In genomic region chr6:52331793-52332457, GRCh38 we compare ENCODE assay signal across 18 cellular contexts. TPM values are rescaled to one million over a fixed set of nuclear protein-coding genes. Genes with fewer than 3 reads are reported as not detected.
DNase-seq lines count a peak whose midpoint lies in the region; ATAC-seq, FAIRE-seq and TF ChIP-seq lines count a peak whose summit lies in the region.
"Had no signal": no experiment of that assay in that cellular context is flagged by ENCODE, and none has a peak within 500 bp of the region (broad histone marks: within the 10 kb centered on the region; RNA-seq: fewer than 3 reads in every experiment).

No MANE protein-coding gene starts in this region.

- no peak overlapping the region for H3K4me3 ChIP-seq in CD4-positive, alpha-beta memory T cell (ENCODE audit: low read length in 2 of 2)
- no peak overlapping the region for H3K4me3 ChIP-seq in GM12878
- H3K4me3 ChIP-seq: psoas muscle, spleen had no signal

- no peaks in the 10 kb centered on the region for H3K9me3 ChIP-seq in CD4-positive, alpha-beta memory T cell (ENCODE audit: control insufficient read depth in 1 of 2, low read length in 2 of 2)
- no peaks in the 10 kb centered on the region for H3K9me3 ChIP-seq in GM12878 (replicated peaks; ENCODE audit: control insufficient read depth, insufficient read depth, low read length)
- H3K9me3 ChIP-seq: psoas muscle, spleen had no signal

- peaks cover 0 to 2% (median 0%) of the 10 kb centered on the region in 8 donors for H3K9me3 Mint-ChIP-seq in CD4-positive, alpha-beta memory T cell
- no peaks in the 10 kb centered on the region for H3K9me3 Mint-ChIP-seq in nephron
- H3K9me3 Mint-ChIP-seq: activated B cell treated with CpG ODN at 0.5 μM for 24 hours had no signal

- intact Hi-C loops in CD4-positive, alpha-beta memory T cell (cut with micrococcal nuclease): no loop called here
- intact Hi-C loops in GM12878 (cut with micrococcal nuclease; ENCODE audit: unreplicated experiment): no loop called here

- no TSS peak for BruUV-seq in GM12878 (replicated peaks; lab: Mats Ljungman, UMichigan)

- H3K4me1 Mint-ChIP-seq in CD4-positive, alpha-beta memory T cell: peaks cover 36 to 55% (median 47%) of the 10 kb centered on the region in 4 donors
- H3K4me1 Mint-ChIP-seq in nephron: peaks cover 25% of the 10 kb centered on the region

- H4K20me1 ChIP-seq in GM12878 (ENCODE audit: control insufficient read depth, insufficient read depth): no peaks in the 10 kb centered on the region

- peaks cover 56% of the 10 kb centered on the region for H3K4me1 ChIP-seq in CD4-positive, alpha-beta memory T cell (ENCODE audit: insufficient read depth, low read length)
- H3K4me1 ChIP-seq in GM12878 (ENCODE audit: control insufficient read depth, insufficient read depth, low read length): peaks cover 3% of the 10 kb centered on the region
- H3K4me1 ChIP-seq: psoas muscle had no signal

- RAD21 ChIA-PET in GM12878 (lab: Charles Lee; ENCODE audit: unreplicated experiment): no interaction called here

- SMC1A ChIA-PET in GM12878 (lab: Charles Lee; ENCODE audit: uncharacterized antibody, unreplicated experiment): interaction anchor here (1.2 to 3.2 kb wide), 3 partner anchors 9 to 46 kb away, joined by 4 to 16 read pairs (median 7); no protein-coding TSS in a partner anchor

- peak overlapping the region in 6 of 8 donors; percentile 12 to 68 (median 62) for H3K4me3 Mint-ChIP-seq in CD4-positive, alpha-beta memory T cell
- H3K4me3 Mint-ChIP-seq in nephron: no peak overlapping the region
- H3K4me3 Mint-ChIP-seq: activated B cell treated with CpG ODN at 0.5 μM for 24 hours; activated CD8-positive, alpha-beta memory T cell treated with anti-CD3 and anti-CD28 coated beads, Interleukin-2, amount 10 ng/mL, durations not matched to agents 7 days and 5 days; B cell had no signal

- H3K27ac Mint-ChIP-seq in CD4-positive, alpha-beta memory T cell: peak overlapping the region; percentile 12 to 90 (median 76)
- peak overlapping the region; percentile 53 to 84 (median 76) for H3K27ac Mint-ChIP-seq in nephron
- H3K27ac Mint-ChIP-seq: activated B cell treated with CpG ODN at 0.5 μM for 24 hours; activated CD8-positive, alpha-beta memory T cell treated with anti-CD3 and anti-CD28 coated beads, Interleukin-2, amount 10 ng/mL, durations not matched to agents 7 days and 5 days; B cell had no signal

- no peaks in the 10 kb centered on the region for H3K27me3 ChIP-seq in CD4-positive, alpha-beta memory T cell (ENCODE audit: insufficient read depth, low read length)
- no peaks in the 10 kb centered on the region for H3K27me3 ChIP-seq in GM12878 (replicated peaks in 1 of 2; ENCODE audit: control insufficient read depth in 2 of 2, insufficient read depth in 2 of 2, low read length in 1 of 2)
- H3K27me3 ChIP-seq: spleen had no signal

- H3K4me2 ChIP-seq in GM12878 (ENCODE audit: control insufficient read depth, insufficient read depth): no peak overlapping the region

- in situ Hi-C loops in GM12878 (cut with MboI): no loop called here

- no peak for TF ChIP-seq CTCF in GM12878 (IDR thresholded peaks at IDR 0.05 in 2 of 3, conservative IDR thresholded peaks at IDR 0.05 in 1 of 3; ENCODE audit: control insufficient read depth in 2 of 3, extremely low read depth in 1 of 3, insufficient read depth in 1 of 3, low read depth in 3 of 3, low read length in 3 of 3)
- no peak for TF ChIP-seq CTCF in nephron (IDR thresholded peaks at IDR 0.05; ENCODE audit: unreplicated experiment in 3 of 3)

- no peaks in the 10 kb centered on the region for H3K36me3 ChIP-seq in CD4-positive, alpha-beta memory T cell (ENCODE audit: insufficient read depth, low read length)
- H3K36me3 ChIP-seq in GM12878 (ENCODE audit: control insufficient read depth in 2 of 2, insufficient read depth in 2 of 2, low read length in 1 of 2): no peaks in the 10 kb centered on the region
- H3K36me3 ChIP-seq: spleen had no signal

- H3K36me3 Mint-ChIP-seq in CD4-positive, alpha-beta memory T cell: no peaks in the 10 kb centered on the region
- no peaks in the 10 kb centered on the region for H3K36me3 Mint-ChIP-seq in nephron (ENCODE audit: low read depth)
- H3K36me3 Mint-ChIP-seq: activated CD8-positive, alpha-beta memory T cell treated with anti-CD3 and anti-CD28 coated beads, Interleukin-2, amount 10 ng/mL, durations not matched to agents 7 days and 5 days had no signal

- no peaks in the 10 kb centered on the region for H3K79me2 ChIP-seq in GM12878 (ENCODE audit: control insufficient read depth, insufficient read depth, low read length)

- no peak for TF ChIP-seq POLR2A in GM12878 (IDR thresholded peaks at IDR 0.05; ENCODE audit: low read depth, low read length)

- H3K27ac ChIP-seq in CD4-positive, alpha-beta memory T cell (ENCODE audit: low read depth, low read length): no peak overlapping the region
- H3K27ac ChIP-seq in GM12878 (ENCODE audit: control insufficient read depth, insufficient read depth): no peak overlapping the region
- H3K27ac ChIP-seq: psoas muscle had no signal

- no peak for DNase-seq in CD4-positive, alpha-beta memory T cell
- DNase-seq in DMS79 treated with DMSO at 0.1 percent for 48 hours (lab: John Stamatoyannopoulos, UW): peak; percentile 83
- DNase-seq in GM12878 (ENCODE audit: low read depth, low spot score): no peak
- no peak for DNase-seq in NCI-H2029 treated with DMSO at 0.1 percent for 48 hours (lab: John Stamatoyannopoulos, UW)
- DNase-seq in NCI-H2081 (lab: John Stamatoyannopoulos, UW): no peak
- DNase-seq: activated B cell treated with CpG ODN at 0.5 μM for 24 hours; activated CD8-positive, alpha-beta memory T cell treated with anti-CD3 and anti-CD28 coated beads, Interleukin-2, amount 10 ng/mL, durations not matched to agents 7 days and 5 days; activated naive CD4-positive, alpha-beta T cell; GOT3; NCI-H187; NCI-H526 treated with DMSO at 0.1 percent for 48 hours; psoas muscle; RPMI8226; spleen had no signal

- WGBS in GM12878 (ENCODE audit: insufficient coverage, insufficient replicate concordance, low lambda C conversion rate, missing lambda C conversion rate): 74% methylated on average over 4 of the region's 4 CpGs

- CTCF ChIA-PET in CD4-positive, alpha-beta memory T cell (lab: Charles Lee; ENCODE audit: partially characterized antibody): interaction anchor here (0.7 to 2.0 kb wide), 5 partner anchors 15 to 83 kb away, joined by 3 to 8 read pairs (median 4); partner anchors contain the start of gene PAQR8
- CTCF ChIA-PET in GM12878 (lab: Yijun Ruan, JAX): interaction anchor here (0.6 to 1.5 kb wide), 3 partner anchors 10 to 1714 kb away, joined by 3 read pairs; no protein-coding TSS in a partner anchor

- no peak for TF ChIP-seq EP300 in GM12878 (IDR thresholded peaks at IDR 0.05; ENCODE audit: borderline replicate concordance in 1 of 2, control insufficient read depth in 1 of 2, low read depth in 2 of 2, low read length in 2 of 2)

- H3K27me3 Mint-ChIP-seq in CD4-positive, alpha-beta memory T cell: no peaks in the 10 kb centered on the region
- H3K27me3 Mint-ChIP-seq in nephron (ENCODE audit: low read depth): peaks cover 8% of the 10 kb centered on the region
- H3K27me3 Mint-ChIP-seq: activated B cell treated with CpG ODN at 0.5 μM for 24 hours; activated CD8-positive, alpha-beta memory T cell treated with anti-CD3 and anti-CD28 coated beads, Interleukin-2, amount 10 ng/mL, durations not matched to agents 7 days and 5 days; B cell had no signal

- H2AFZ ChIP-seq in GM12878 (ENCODE audit: control insufficient read depth, low read depth, low read length): no peak overlapping the region

- ATAC-seq in GM12878 (no peak), GM18517 (IDR thresholded peaks at IDR 0.05; ENCODE audit: unreplicated experiment) (no peak)
- ATAC-seq: activated CD8-positive, alpha-beta memory T cell treated with anti-CD3 and anti-CD28 coated beads, Interleukin-2, amount 10 ng/mL, durations not matched to agents 7 days and 5 days; psoas muscle had no signal

- no peak for TF ChIP-seq RAD21 in GM12878 (IDR thresholded peaks at IDR 0.05; ENCODE audit: insufficient read depth, low read depth, low read length)

- no peak for FAIRE-seq in GM12878 (lab: Jason Lieb, UNC)
- FAIRE-seq: bronchial epithelial cell had no signal

- H3K9ac ChIP-seq in GM12878 (ENCODE audit: control insufficient read depth, insufficient read depth, low read length): no peak overlapping the region

- POLR2A ChIA-PET in CD4-positive, alpha-beta memory T cell (lab: Charles Lee; ENCODE audit: partially characterized antibody): interaction anchor here (1.2 to 4.5 kb wide), 4 partner anchors 30 to 68 kb away, joined by 3 to 57 read pairs (median 6); partner anchors contain the start of genes MCM3 and PAQR8
- POLR2A ChIA-PET in GM12878 (lab: Charles Lee): interaction anchor here (1.2 kb wide), 1 partner anchor 24 kb away, joined by 3 read pairs; no protein-coding TSS in a partner anchor

RNA-seq across cellular contexts. Expression of gene PAQR8, which starts 30.0 kb away (rescaled TPM):
- total RNA-seq in CD4-positive, alpha-beta memory T cell: 10 to 100 TPM; 36.4 to 40.9 TPM
- polyA plus RNA-seq in CD4-positive, alpha-beta memory T cell: 10 to 100 TPM; 14.5 to 30.3 TPM
- total RNA-seq in GM12878 (2013; cell fraction: nucleolus; rRNA removed): 33.5 and 35.7 TPM in 2 replicates
- total RNA-seq in GM12878 (2014; rRNA removed): 13.5 and 16.2 TPM in 2 replicates
- total RNA-seq in GM12878 (2014; rRNA removed; fragmentation: Illumina TruSeq; extraction: Trizol): 11.8 and 12.9 TPM in 2 replicates
- total RNA-seq in GM12878 (2021): 20.0 and 22.8 TPM in 2 replicates
- polyA plus RNA-seq in GM12878 (2011; ENCODE audit: low read depth): 2.6 TPM
- polyA plus RNA-seq in GM12878 (2011; rRNA removed): 21.7 and 22.4 TPM in 2 replicates
- polyA plus RNA-seq in GM12878 (2011; cell fraction: cytosol; rRNA removed): 19.5 and 20.7 TPM in 2 replicates
- 12.5 and 13.5 TPM in 2 replicates for polyA plus RNA-seq in GM12878 (2011; cell fraction: nucleus; rRNA removed)
- 3.7 and 8.8 TPM in 2 replicates for polyA plus RNA-seq in GM12878 (2012)
- 14.5 and 16.2 TPM in 2 replicates for polyA plus RNA-seq in GM12878 (2014; fragmentation: Illumina TruSeq; extraction: Trizol)
- polyA plus RNA-seq in GM12878 (2014; fragmentation: Nextera tagmentation; extraction: Ambion mirVana): 1 to 10 TPM; 3.9 to 4.7 TPM
- 11.6 and 14.6 TPM in 2 replicates for polyA plus RNA-seq in GM12878 (2014; rRNA removed)
- 10 to 100 TPM; 19.6 to 20.2 TPM for polyA plus RNA-seq in GM12878 (2016; fragmentation: Nextera tagmentation; extraction: Ambion mirVana)
- 29.6 and 30.2 TPM in 2 replicates for polyA minus RNA-seq in GM12878 (2011; rRNA and poly(A)+ RNA removed)
- 8.7 and 11.2 TPM in 2 replicates for polyA minus RNA-seq in GM12878 (2011; cell fraction: cytosol; rRNA and poly(A)+ RNA removed)
- polyA minus RNA-seq in GM12878 (2011; cell fraction: nucleus; rRNA and poly(A)+ RNA removed): 8.7 and 13.9 TPM in 2 replicates

RNA-seq across cellular contexts. Expression of gene MCM3, which starts 47.4 kb away (rescaled TPM):
- 10 to 100 TPM; 48.6 to 54.2 TPM for total RNA-seq in CD4-positive, alpha-beta memory T cell
- 10 to 100 TPM; 46.2 to 58.1 TPM for polyA plus RNA-seq in CD4-positive, alpha-beta memory T cell
- total RNA-seq in GM12878 (2013; cell fraction: nucleolus; rRNA removed): 215 and 230 TPM in 2 replicates
- total RNA-seq in GM12878 (2014; rRNA removed) (209 and 224 TPM in 2 replicates), GM12878 (2014; rRNA removed; fragmentation: Illumina TruSeq; extraction: Trizol) (214 and 231 TPM in 2 replicates), GM12878 (2021) (185 and 191 TPM in 2 replicates)
- polyA plus RNA-seq in GM12878 (2011; ENCODE audit: low read depth): 72.1 TPM
- polyA plus RNA-seq in GM12878 (2011; rRNA removed) (208 and 265 TPM in 2 replicates), GM12878 (2014; fragmentation: Illumina TruSeq; extraction: Trizol) (232 TPM in 2 replicates), GM12878 (2014; fragmentation: Nextera tagmentation; extraction: Ambion mirVana) (10 to 100 TPM; 74.1 to 96.3 TPM), GM12878 (2014; rRNA removed) (195 and 202 TPM in 2 replicates), GM12878 (2016; fragmentation: Nextera tagmentation; extraction: Ambion mirVana) (100 to 1,000 TPM; 220 to 227 TPM)
- polyA plus RNA-seq in GM12878 (2011; cell fraction: cytosol; rRNA removed): 235 and 264 TPM in 2 replicates
- 373 and 400 TPM in 2 replicates for polyA plus RNA-seq in GM12878 (2011; cell fraction: nucleus; rRNA removed)
- 83.8 and 87.9 TPM in 2 replicates for polyA plus RNA-seq in GM12878 (2012)
- 363 and 370 TPM in 2 replicates for polyA minus RNA-seq in GM12878 (2011; rRNA and poly(A)+ RNA removed)
- 110 and 126 TPM in 2 replicates for polyA minus RNA-seq in GM12878 (2011; cell fraction: cytosol; rRNA and poly(A)+ RNA removed)
- polyA minus RNA-seq in GM12878 (2011; cell fraction: nucleus; rRNA and poly(A)+ RNA removed): 182 and 265 TPM in 2 replicates

Comparison
In these comparisons a context has a peak if more than half of its experiments do, and no peak if none do; other contexts are left out.
1. H3K4me3 Mint-ChIP-seq: peak in CD4-positive, alpha-beta memory T cell (6 of 8); none in nephron (0 of 3).